25 cellular contexts compared by ENCODE assay signal in genomic region chr15:47862402-47862801, GRCh38.
DNase-seq lines count a peak whose midpoint lies in the region; ATAC-seq, FAIRE-seq and TF ChIP-seq lines count a peak whose summit lies in the region.
"Had no signal": no experiment of that assay in that cellular context is flagged by ENCODE, and none has a peak within 500 bp of the region (broad histone marks: within the 10 kb centered on the region; RNA-seq: fewer than 3 reads in every experiment).

No MANE protein-coding gene starts in this region.

- peaks cover 6% of the 10 kb centered on the region for H3K4me1 Mint-ChIP-seq in stimulated activated memory B cell treated with anti-CD40 and anti-IgM and Interleukin-4, amounts not matched to agents 10 μg/mL and 1 μg/mL and 100 μg/mL, for 72 hours
- H3K4me1 Mint-ChIP-seq: activated CD4-positive, alpha-beta memory T cell treated with anti-CD3 and anti-CD28 coated beads, Interleukin-2, amount 10 ng/mL, durations not matched to agents 7 days and 5 days; activated T-helper 17 cell treated with anti-CD3 and anti-CD28 coated beads, Interleukin-2, amount 50 U/mL, for 72 hours; CD14-positive monocyte; mesothelial cell of epicardium had no signal

- H3K27me3 ChIP-seq in brain microvascular endothelial cell (replicated peaks) (no peaks in the 10 kb centered on the region), mammary epithelial cell (ENCODE audit: insufficient read depth, low read length) (peaks cover 2% of the 10 kb centered on the region)
- H3K27me3 ChIP-seq: colonic mucosa, upper lobe of right lung had no signal

- H3K36me3 ChIP-seq in brain microvascular endothelial cell (replicated peaks) (no peaks in the 10 kb centered on the region), mammary epithelial cell (ENCODE audit: insufficient read depth, low read length) (no peaks in the 10 kb centered on the region)
- H3K36me3 ChIP-seq: colonic mucosa, upper lobe of right lung had no signal

- H3K4me2 ChIP-seq in mammary epithelial cell (ENCODE audit: insufficient read depth, low read depth, low read length) = no peak overlapping the region

- H3K27ac ChIP-seq in brain microvascular endothelial cell (no peak overlapping the region), mammary epithelial cell (ENCODE audit: insufficient read depth, low read depth, low read length) (no peak overlapping the region)
- H3K27ac ChIP-seq: colonic mucosa, epithelial cell of prostate, HL-60, SK-N-MC, upper lobe of right lung had no signal

- H2AFZ ChIP-seq in mammary epithelial cell (ENCODE audit: low read depth, low read length) = no peak overlapping the region

- H3K9ac ChIP-seq in mammary epithelial cell (ENCODE audit: insufficient read depth, low read length) = no peak overlapping the region

- H3K27ac Mint-ChIP-seq in stimulated activated memory B cell treated with anti-CD40 and anti-IgM and Interleukin-4, amounts not matched to agents 10 μg/mL and 1 μg/mL and 100 μg/mL, for 72 hours = no peak overlapping the region
- H3K27ac Mint-ChIP-seq: activated CD4-positive, alpha-beta memory T cell treated with anti-CD3 and anti-CD28 coated beads, Interleukin-2, amount 10 ng/mL, durations not matched to agents 7 days and 5 days; activated T-helper 17 cell treated with anti-CD3 and anti-CD28 coated beads, Interleukin-2, amount 50 U/mL, for 72 hours; CD14-positive monocyte; H9; mesothelial cell of epicardium had no signal

- DNase-seq in brain microvascular endothelial cell (no peak), dermis blood vessel endothelial cell (no peak), mammary epithelial cell (no peak), RCC 7860 (ENCODE audit: low spot score) (no peak)
- DNase-seq: activated CD4-positive, alpha-beta memory T cell treated with anti-CD3 and anti-CD28 coated beads, Interleukin-2, amount 10 ng/mL, durations not matched to agents 7 days and 5 days; colonic mucosa; H9; islet precursor cell; KBM-7; NCI-H1417; NCI-H345; occipital lobe; stimulated activated CD4-positive, alpha-beta T cell treated with anti-CD3 and anti-CD28 coated beads, Interleukin-4, amount 100 ng/mL, for 24 hours; upper lobe of right lung had no signal

- no peak overlapping the region for H3K4me3 ChIP-seq in brain microvascular endothelial cell (ENCODE audit: low read depth, low read length)
- H3K4me3 ChIP-seq in mammary epithelial cell (replicated peaks in 1 of 3; ENCODE audit: insufficient read depth in 1 of 3, low read depth in 2 of 3, low read length in 3 of 3) = no peak overlapping the region
- H3K4me3 ChIP-seq: colonic mucosa, SK-N-MC, upper lobe of right lung had no signal

- FAIRE-seq in RCC 7860 (lab: Jason Lieb, UNC) = no peak

- dilution Hi-C loops in mammary epithelial cell (cut with HindIII; ENCODE audit: low sequenced_read_pairs) = no loop called here

- BruUV-seq in mammary epithelial cell (replicated peaks; lab: Mats Ljungman, UMichigan) = no TSS peak

- CTCF ChIA-PET in mammary epithelial cell (lab: Charles Lee; ENCODE audit: low non-redundant PET) = no interaction called here

- H3K9me3 ChIP-seq in mammary epithelial cell (replicated peaks; ENCODE audit: insufficient read depth, low read length) = no peaks in the 10 kb centered on the region
- H3K9me3 ChIP-seq: colonic mucosa, upper lobe of right lung had no signal

- intact Hi-C loops in mammary epithelial cell (cut with micrococcal nuclease) = no loop called here

- WGBS in mammary epithelial cell (ENCODE audit: low coverage, missing lambda C conversion rate) = 71% methylated on average over 3 of the region's 3 CpGs

- ATAC-seq in GM18870 (IDR thresholded peaks at IDR 0.05; ENCODE audit: unreplicated experiment) (peak; percentile 90), GM21529 (IDR thresholded peaks at IDR 0.05; ENCODE audit: unreplicated experiment) (peak; percentile 74), HG03095 (IDR thresholded peaks at IDR 0.05; ENCODE audit: unreplicated experiment) (peak; percentile 75)
- peak; percentile 72 for ATAC-seq in stimulated activated memory B cell treated with anti-CD40 and anti-IgM and Interleukin-4, amounts not matched to agents 10 μg/mL and 1 μg/mL and 100 μg/mL, for 72 hours
- ATAC-seq: activated T-helper 17 cell treated with anti-CD3 and anti-CD28 coated beads, Interleukin-2, amount 50 U/mL, for 72 hours; sciatic nerve; upper lobe of right lung had no signal

- TF ChIP-seq CTCF in brain microvascular endothelial cell (IDR thresholded peaks at IDR 0.05; ENCODE audit: low read depth, low read length, missing control alignments) = no peak
- TF ChIP-seq CTCF in mammary epithelial cell (conservative IDR thresholded peaks at IDR 0.05 in 1 of 2, IDR thresholded peaks at IDR 0.05 in 1 of 2; ENCODE audit: extremely low read depth in 1 of 2, insufficient read depth in 1 of 2, low read depth in 1 of 2, low read length in 2 of 2) = no peak

- H3K79me2 ChIP-seq in mammary epithelial cell (ENCODE audit: insufficient read depth, low read length) = no peaks in the 10 kb centered on the region

- H3K4me1 ChIP-seq in mammary epithelial cell (ENCODE audit: insufficient read depth, low read length) = no peaks in the 10 kb centered on the region
- H3K4me1 ChIP-seq: colonic mucosa, upper lobe of right lung had no signal

- H4K20me1 ChIP-seq in mammary epithelial cell (ENCODE audit: insufficient read depth, low read length) = no peaks in the 10 kb centered on the region

- no peak overlapping the region for H3K4me3 Mint-ChIP-seq in stimulated activated memory B cell treated with anti-CD40 and anti-IgM and Interleukin-4, amounts not matched to agents 10 μg/mL and 1 μg/mL and 100 μg/mL, for 72 hours
- H3K4me3 Mint-ChIP-seq: activated CD4-positive, alpha-beta memory T cell treated with anti-CD3 and anti-CD28 coated beads, Interleukin-2, amount 10 ng/mL, durations not matched to agents 7 days and 5 days; activated T-helper 17 cell treated with anti-CD3 and anti-CD28 coated beads, Interleukin-2, amount 50 U/mL, for 72 hours; CD14-positive monocyte; H9; mesothelial cell of epicardium had no signal

- H3K9me3 Mint-ChIP-seq in stimulated activated memory B cell treated with anti-CD40 and anti-IgM and Interleukin-4, amounts not matched to agents 10 μg/mL and 1 μg/mL and 100 μg/mL, for 72 hours = no peaks in the 10 kb centered on the region
- H3K9me3 Mint-ChIP-seq: activated T-helper 17 cell treated with anti-CD3 and anti-CD28 coated beads, Interleukin-2, amount 50 U/mL, for 72 hours had no signal

- H3K36me3 Mint-ChIP-seq in stimulated activated memory B cell treated with anti-CD40 and anti-IgM and Interleukin-4, amounts not matched to agents 10 μg/mL and 1 μg/mL and 100 μg/mL, for 72 hours = no peaks in the 10 kb centered on the region
- H3K36me3 Mint-ChIP-seq: CD14-positive monocyte, mesothelial cell of epicardium had no signal

- in situ Hi-C loops in brain microvascular endothelial cell (cut with HindIII; ENCODE audit: low pct_ligation_motif_present, low sequenced_read_pairs) (no loop called here), mammary epithelial cell (cut with MboI; ENCODE audit: low sequenced_read_pairs in 2 of 2) (no loop called here)

- H3K27me3 Mint-ChIP-seq in stimulated activated memory B cell treated with anti-CD40 and anti-IgM and Interleukin-4, amounts not matched to agents 10 μg/mL and 1 μg/mL and 100 μg/mL, for 72 hours = no peaks in the 10 kb centered on the region
- H3K27me3 Mint-ChIP-seq: activated CD4-positive, alpha-beta memory T cell treated with anti-CD3 and anti-CD28 coated beads, Interleukin-2, amount 10 ng/mL, durations not matched to agents 7 days and 5 days; activated T-helper 17 cell treated with anti-CD3 and anti-CD28 coated beads, Interleukin-2, amount 50 U/mL, for 72 hours had no signal
